Comparison of ENCODE assay signal across 8 cellular contexts in genomic region chr9:127505396-127506116, GRCh38. TPM values are rescaled to one million over a fixed set of nuclear protein-coding genes. Genes with fewer than 3 reads are reported as not detected.
DNase-seq lines count a peak whose midpoint lies in the region; ATAC-seq and TF ChIP-seq lines count a peak whose summit lies in the region.

No MANE protein-coding gene starts in this region.

- TF ChIP-seq RAD21 in HCT116 (IDR thresholded peaks at IDR 0.05; ENCODE audit: low read depth): peak; percentile 52; the same call in 1 of the 2 replicates

- H3K36me3 ChIP-seq in BE2C (no peaks in the 10 kb centered on the region), HCT116 (ENCODE audit: control insufficient read depth in 1 of 2, insufficient read depth in 2 of 2, low read length in 2 of 2) (peaks cover 6 to 21% of the 10 kb centered on the region in 2 experiments; a peak in 3 of 4 replicates)

- H3K4me1 ChIP-seq in BE2C (no peaks in the 10 kb centered on the region), HCT116 (ENCODE audit: control insufficient read depth in 1 of 2, insufficient read depth in 2 of 2, low read length in 2 of 2) (0 out of 4 replicates have a peak, but pooled peaks cover 0 to 4% of the 10 kb centered on the region in 2 experiments)

- no peak overlapping the region for H3K27ac ChIP-seq in HCT116 (ENCODE audit: low read depth, low read length)
- H3K27ac ChIP-seq in VCaP: peak overlapping the region; percentile 33

- H2AFZ ChIP-seq in HCT116 (ENCODE audit: low read depth, low read length, poor library complexity, severe bottlenecking): no peak overlapping the region

- no TSS peak for BruUV-seq in HCT116 (replicated peaks; lab: Mats Ljungman, UMichigan)

- RAD21 ChIA-PET in HCT116 (lab: Charles Lee; ENCODE audit: low non-redundant PET in 1 of 2, low total read pairs in 2 of 2, uncharacterized antibody in 2 of 2, unreplicated experiment in 2 of 2): no interaction called here

- H3K4me3 ChIP-seq in BE2C (ENCODE audit: low read depth, low read length) (no peak overlapping the region), HCT116 (replicated peaks in 1 of 2; ENCODE audit: low read depth in 1 of 2, low read length in 2 of 2) (no peak overlapping the region)

- POLR2A ChIA-PET in HCT116 (lab: Charles Lee): interaction anchor here (0.7 kb wide), 1 partner anchor 73 kb away, joined by 3 read pairs; no protein-coding TSS in a partner anchor

- no peak overlapping the region for H3K4me2 ChIP-seq in HCT116 (ENCODE audit: low read length)

- no peaks in the 10 kb centered on the region for H3K79me2 ChIP-seq in HCT116 (ENCODE audit: insufficient read depth, low read length)

- DNase-seq in BE2C (peak; percentile 73), HCT116 (ENCODE audit: low read depth, low spot score) (no peak), posterior vena cava (ENCODE audit: low spot score) (peak; percentile 85), midbrain (lab: John Stamatoyannopoulos, UW) (no peak), NCI-H2107 (lab: John Stamatoyannopoulos, UW) (no peak)

- H3K9ac ChIP-seq in HCT116 (ENCODE audit: low read length): no peak overlapping the region

- H3K9me2 ChIP-seq in HCT116 (ENCODE audit: insufficient read depth): no peaks in the 10 kb centered on the region

- TF ChIP-seq POLR2A in HCT116 (IDR thresholded peaks at IDR 0.05; ENCODE audit: borderline replicate concordance, extremely low read depth, insufficient read depth, insufficient read length): no peak

- TF ChIP-seq CTCF in BE2C (IDR thresholded peaks at IDR 0.05; ENCODE audit: low read depth, low read length) (peak; percentile 67), HCT116 (IDR thresholded peaks at IDR 0.05 in 2 of 3, conservative IDR thresholded peaks at IDR 0.05 in 1 of 3; ENCODE audit: borderline replicate concordance in 1 of 3, insufficient read depth in 1 of 3, low read depth in 2 of 3, low read length in 2 of 3) (peak; percentile 24 to 68 (median 64); a peak in 5 of 6 replicates), VCaP (conservative IDR thresholded peaks at IDR 0.05) (peak; percentile 75)

- H3K9me3 ChIP-seq in BE2C (no peaks in the 10 kb centered on the region), HCT116 (ENCODE audit: control insufficient read depth in 1 of 2, insufficient read depth in 1 of 2, low read depth in 1 of 2, low read length in 2 of 2) (no peaks in the 10 kb centered on the region)

- intact Hi-C loops in HCT116 (cut with micrococcal nuclease) (no loop called here), posterior vena cava (cut with DNase I) (loop anchor here (2.0 to 10.0 kb wide), 4 partner anchors 25 to 219 kb away; a partner anchor contains a TSS)

- CTCF ChIA-PET in HCT116 (lab: Charles Lee): interaction anchor here (0.7 to 3.6 kb wide), 2 partner anchors 80 to 414 kb away, joined by 3 to 22 read pairs; no protein-coding TSS in a partner anchor

- ATAC-seq in HCT116: peak; percentile 68
- ATAC-seq in esophagus mucosa: peak; percentile 17
- ATAC-seq in HG03565 (IDR thresholded peaks at IDR 0.05; ENCODE audit: unreplicated experiment): no peak

- H3K27me3 ChIP-seq in BE2C (no peaks in the 10 kb centered on the region), HCT116 (ENCODE audit: insufficient read depth, low read length) (no peaks in the 10 kb centered on the region)

- H4K20me1 ChIP-seq in HCT116 (ENCODE audit: insufficient read depth): no peaks in the 10 kb centered on the region

TF ChIP-seq in HCT116, 20 proteins besides CTCF, POLR2A, EP300 and RAD21:
- TF ChIP-seq ZFX (IDR thresholded peaks at IDR 0.05): no peak

RNA-seq across cellular contexts. Expression of gene LRSAM1, which starts 54.2 kb away (rescaled TPM):
- polyA plus RNA-seq in BE2C (2012; ENCODE audit: insufficient read depth, insufficient read length, low read depth): 20.5 TPM
- total RNA-seq in HCT116 (2021; ENCODE audit: unreplicated experiment) (25.9 TPM), esophagus mucosa (13.5 TPM), posterior vena cava (10 to 100 TPM; 15.6 to 16.9 TPM)
- polyA plus RNA-seq in HCT116 (2012): 21.0 and 23.3 TPM in 2 replicates

RNA-seq across cellular contexts. Expression of gene RPL12, which starts 54.4 kb away (rescaled TPM):
- 694 TPM for polyA plus RNA-seq in BE2C (2012; ENCODE audit: insufficient read depth, insufficient read length, low read depth)
- total RNA-seq in HCT116 (2021; ENCODE audit: unreplicated experiment) (2,679 TPM), esophagus mucosa (1,546 TPM), posterior vena cava (1,000 to 10,000 TPM in 1 of 2 donors, 100 to 1,000 TPM in 1; 993 to 1,044 TPM)
- polyA plus RNA-seq in HCT116 (2012): 5,001 and 5,019 TPM in 2 replicates

Comparison
In these comparisons a context has a peak if more than half of its experiments do, and no peak if none do; other contexts are left out.
1. DNase-seq: peak in BE2C (single experiment) and posterior vena cava (single experiment); none in HCT116 (single experiment), midbrain (single experiment) and NCI-H2107 (single experiment).
2. Peak in every context shown above with its lines, with median percentiles within 50 percentile points of each other: CTCF ChIP-seq.